Comparison of ENCODE assay signal across 15 cellular contexts in the genomic region with DNA sequence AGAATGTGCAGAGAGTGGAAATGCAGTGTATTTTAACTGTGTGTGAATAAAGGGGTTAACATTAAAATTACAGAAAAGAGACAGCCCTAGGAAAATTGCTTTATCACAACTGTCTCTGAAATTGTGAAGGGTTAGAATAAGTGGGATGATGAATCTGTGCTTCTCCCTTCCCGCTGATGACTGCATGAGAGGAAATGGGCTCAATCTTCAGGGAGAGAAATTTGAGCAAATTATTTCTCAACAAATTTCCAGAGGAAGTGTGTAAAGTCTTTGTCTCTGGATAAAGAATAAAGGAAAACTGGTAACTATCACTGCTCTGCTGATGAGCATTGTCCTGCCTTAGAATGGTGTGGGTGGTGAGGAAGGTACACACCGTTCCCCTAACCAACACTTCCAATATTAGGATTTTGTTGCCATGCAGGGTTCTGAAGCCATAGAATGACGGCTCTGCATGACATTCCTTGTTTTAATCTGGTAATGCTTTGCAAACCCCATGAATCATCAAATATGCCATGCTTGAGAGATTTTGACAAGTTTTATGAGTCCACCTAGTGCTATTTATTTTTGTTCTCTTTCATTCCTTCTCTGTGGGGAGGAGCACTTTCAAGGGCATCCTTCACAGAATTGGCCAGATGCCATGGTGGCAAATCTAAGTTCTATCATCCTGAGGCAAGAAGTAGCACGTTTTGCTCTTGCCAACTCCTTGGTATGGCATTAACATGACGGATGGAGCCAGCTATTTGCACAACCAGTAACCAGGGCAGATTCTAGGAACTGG.
A peak's percentile ranks its signal among the peaks of the same experiment; 100 is the strongest.
DNase-seq lines count a peak whose midpoint lies in the region; ATAC-seq, FAIRE-seq and TF ChIP-seq lines count a peak whose summit lies in the region.
"Had no signal": no experiment of that assay in that cellular context is flagged by ENCODE, and none has a peak within 500 bp of the region (broad histone marks: within the 10 kb centered on the region; RNA-seq: fewer than 3 reads in every experiment).

No MANE protein-coding gene starts in this region.

- 0 out of 3 replicates have a peak overlapping the region, but pooled peaks have one; percentile 21 for H3K4me2 ChIP-seq in A549
- H3K4me2 ChIP-seq: SK-N-SH had no signal

- peak; percentile 19 to 40; a peak in 2 of 6 replicates for ATAC-seq in A549
- no peak for ATAC-seq in GM18861 (IDR thresholded peaks at IDR 0.05; ENCODE audit: unreplicated experiment)
- ATAC-seq: natural killer cell had no signal

- H3K4me1 ChIP-seq in A549: no peaks in the 10 kb centered on the region
- peaks cover 43% of the 10 kb centered on the region for H3K4me1 ChIP-seq in adipocyte (ENCODE audit: control insufficient read depth, insufficient read depth, low read length)
- H3K4me1 ChIP-seq: uterus had no signal

- no peak overlapping the region for H3K27ac ChIP-seq in A549
- H3K27ac ChIP-seq: brain microvascular endothelial cell, uterus had no signal

- H3K27me3 ChIP-seq in adipocyte (replicated peaks; ENCODE audit: control insufficient read depth, insufficient read depth, low read length): no peaks in the 10 kb centered on the region
- H3K27me3 ChIP-seq: brain microvascular endothelial cell, uterus had no signal

- no peak overlapping the region for H3K9ac ChIP-seq in adipocyte (ENCODE audit: low read length)
- H3K9ac ChIP-seq: SK-N-SH had no signal

- H3K27me3 Mint-ChIP-seq in immature natural killer cell (ENCODE audit: low read depth in 3 of 3): peaks cover 0 to 2% (median 2%) of the 10 kb centered on the region in 3 donors

- H3K36me3 Mint-ChIP-seq in immature natural killer cell: no peaks in the 10 kb centered on the region
- H3K36me3 Mint-ChIP-seq: natural killer cell had no signal

- no peaks in the 10 kb centered on the region for H3K36me3 ChIP-seq in adipocyte (ENCODE audit: control insufficient read depth, insufficient read depth, low read length, severe bottlenecking)
- H3K36me3 ChIP-seq: brain microvascular endothelial cell, uterus had no signal

- TF ChIP-seq CTCF in A549 (IDR thresholded peaks at IDR 0.05): no peak

- H3K9me3 ChIP-seq in A549: no peaks in the 10 kb centered on the region
- no peaks in the 10 kb centered on the region for H3K9me3 ChIP-seq in adipocyte (ENCODE audit: control insufficient read depth, low read length)
- H3K9me3 ChIP-seq: SK-N-SH, uterus had no signal

- no peak overlapping the region for H3K4me3 Mint-ChIP-seq in immature natural killer cell
- H3K4me3 Mint-ChIP-seq: natural killer cell had no signal

- no peak for FAIRE-seq in A549 (lab: Jason Lieb, UNC)

- CTCF ChIA-PET in A549 (lab: Yijun Ruan, JAX): no interaction called here

- TF ChIP-seq EP300 in A549 (IDR thresholded peaks at IDR 0.05) (no peak), Ishikawa (IDR thresholded peaks at IDR 0.05; ENCODE audit: borderline replicate concordance) (peak; percentile 91)

- H3K4me3 ChIP-seq in A549 (no peak overlapping the region), adipocyte (ENCODE audit: low read length) (no peak overlapping the region)
- H3K4me3 ChIP-seq: uterus had no signal

- no peaks in the 10 kb centered on the region for H3K9me3 Mint-ChIP-seq in immature natural killer cell
- H3K9me3 Mint-ChIP-seq: natural killer cell had no signal

- TF ChIP-seq RAD21 in A549 (conservative IDR thresholded peaks at IDR 0.05 in 1 of 2, IDR thresholded peaks at IDR 0.05 in 1 of 2): no peak
- TF ChIP-seq RAD21 in Ishikawa (IDR thresholded peaks at IDR 0.05; ENCODE audit: low read depth): no peak; the same call in 1 of the 2 replicates

- DNase-seq in A549 (ENCODE audit: low read depth in 1 of 2, low spot score in 1 of 2) (peak in 1 of 2 experiments; percentile 57), adipocyte (ENCODE audit: low read depth) (peak; percentile 71), glomerular visceral epithelial cell (ENCODE audit: extremely low spot score) (peak; percentile 84), immature natural killer cell (no peak), OCI-M1 (lab: John Stamatoyannopoulos, UW) (no peak), hippocampal formation (lab: John Stamatoyannopoulos, UW) (no peak)
- DNase-seq: activated CD4-positive, CD25-positive, alpha-beta regulatory T cell; activated T-cell treated with anti-CD3 and anti-CD28 coated beads, Interleukin-2, amount 50 U/mL, for 48 hours; brain microvascular endothelial cell; natural killer cell; NCI-H526 treated with DMSO at 0.1 percent for 48 hours; SK-N-SH; uterus had no signal

- H3K4me1 Mint-ChIP-seq in immature natural killer cell: no peaks in the 10 kb centered on the region
- H3K4me1 Mint-ChIP-seq: natural killer cell had no signal

- 18% methylated on average over 5 of the region's 5 CpGs for WGBS in A549 (ENCODE audit: missing lambda C conversion rate)

- H3K27ac Mint-ChIP-seq in immature natural killer cell: no peak overlapping the region
- H3K27ac Mint-ChIP-seq: natural killer cell had no signal

- POLR2A ChIA-PET in A549 (lab: Yijun Ruan, JAX): no interaction called here

- TF ChIP-seq POLR2A in A549 (IDR thresholded peaks at IDR 0.05; ENCODE audit: low read length): no peak

TF ChIP-seq in A549, 52 proteins besides CTCF, POLR2A, EP300 and RAD21:
- TF ChIP-seq HEYL (CRISPR knock-in tag; IDR thresholded peaks at IDR 0.05): no peak
- no peak for TF ChIP-seq TP53 (CRISPR knock-in tag; IDR thresholded peaks at IDR 0.05)
- TF ChIP-seq SREBF2 (IDR thresholded peaks at IDR 0.05): no peak
- TF ChIP-seq ZFP36 (IDR thresholded peaks at IDR 0.05; ENCODE audit: borderline replicate concordance, partially characterized antibody): no peak
- no peak for TF ChIP-seq ZSCAN20 (CRISPR knock-in tag; IDR thresholded peaks at IDR 0.05)
- TF ChIP-seq MAZ (IDR thresholded peaks at IDR 0.05; ENCODE audit: borderline replicate concordance, low read depth, low read length): no peak
- TF ChIP-seq MAFK (IDR thresholded peaks at IDR 0.05; ENCODE audit: partially characterized antibody): peak; percentile 6
TF ChIP-seq in A549: peak in this region for 1.

TF ChIP-seq in Ishikawa, 13 proteins besides CTCF, POLR2A, EP300 and RAD21:
- TF ChIP-seq, protein P1, sequence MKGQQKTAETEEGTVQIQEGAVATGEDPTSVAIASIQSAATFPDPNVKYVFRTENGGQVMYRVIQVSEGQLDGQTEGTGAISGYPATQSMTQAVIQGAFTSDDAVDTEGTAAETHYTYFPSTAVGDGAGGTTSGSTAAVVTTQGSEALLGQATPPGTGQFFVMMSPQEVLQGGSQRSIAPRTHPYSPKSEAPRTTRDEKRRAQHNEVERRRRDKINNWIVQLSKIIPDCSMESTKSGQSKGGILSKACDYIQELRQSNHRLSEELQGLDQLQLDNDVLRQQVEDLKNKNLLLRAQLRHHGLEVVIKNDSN (IDR thresholded peaks at IDR 0.05): no peak
- peak; percentile 84 for TF ChIP-seq TEAD4 (IDR thresholded peaks at IDR 0.05)
- TF ChIP-seq MAX (IDR thresholded peaks at IDR 0.05): peak; percentile 61
- TF ChIP-seq, protein P2, sequence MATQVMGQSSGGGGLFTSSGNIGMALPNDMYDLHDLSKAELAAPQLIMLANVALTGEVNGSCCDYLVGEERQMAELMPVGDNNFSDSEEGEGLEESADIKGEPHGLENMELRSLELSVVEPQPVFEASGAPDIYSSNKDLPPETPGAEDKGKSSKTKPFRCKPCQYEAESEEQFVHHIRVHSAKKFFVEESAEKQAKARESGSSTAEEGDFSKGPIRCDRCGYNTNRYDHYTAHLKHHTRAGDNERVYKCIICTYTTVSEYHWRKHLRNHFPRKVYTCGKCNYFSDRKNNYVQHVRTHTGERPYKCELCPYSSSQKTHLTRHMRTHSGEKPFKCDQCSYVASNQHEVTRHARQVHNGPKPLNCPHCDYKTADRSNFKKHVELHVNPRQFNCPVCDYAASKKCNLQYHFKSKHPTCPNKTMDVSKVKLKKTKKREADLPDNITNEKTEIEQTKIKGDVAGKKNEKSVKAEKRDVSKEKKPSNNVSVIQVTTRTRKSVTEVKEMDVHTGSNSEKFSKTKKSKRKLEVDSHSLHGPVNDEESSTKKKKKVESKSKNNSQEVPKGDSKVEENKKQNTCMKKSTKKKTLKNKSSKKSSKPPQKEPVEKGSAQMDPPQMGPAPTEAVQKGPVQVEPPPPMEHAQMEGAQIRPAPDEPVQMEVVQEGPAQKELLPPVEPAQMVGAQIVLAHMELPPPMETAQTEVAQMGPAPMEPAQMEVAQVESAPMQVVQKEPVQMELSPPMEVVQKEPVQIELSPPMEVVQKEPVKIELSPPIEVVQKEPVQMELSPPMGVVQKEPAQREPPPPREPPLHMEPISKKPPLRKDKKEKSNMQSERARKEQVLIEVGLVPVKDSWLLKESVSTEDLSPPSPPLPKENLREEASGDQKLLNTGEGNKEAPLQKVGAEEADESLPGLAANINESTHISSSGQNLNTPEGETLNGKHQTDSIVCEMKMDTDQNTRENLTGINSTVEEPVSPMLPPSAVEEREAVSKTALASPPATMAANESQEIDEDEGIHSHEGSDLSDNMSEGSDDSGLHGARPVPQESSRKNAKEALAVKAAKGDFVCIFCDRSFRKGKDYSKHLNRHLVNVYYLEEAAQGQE (IDR thresholded peaks at IDR 0.05; ENCODE audit: low read depth): no peak
- TF ChIP-seq FOXM1 (IDR thresholded peaks at IDR 0.05; ENCODE audit: borderline replicate concordance, low read depth): peak; percentile 81
- TF ChIP-seq CREB1 (IDR thresholded peaks at IDR 0.05; ENCODE audit: low read depth): peak; percentile 60
- TF ChIP-seq TAF1 (IDR thresholded peaks at IDR 0.05; ENCODE audit: low read depth): no peak
- peak; percentile 98 for TF ChIP-seq NFIC (IDR thresholded peaks at IDR 0.05)
- TF ChIP-seq EGR1 (IDR thresholded peaks at IDR 0.05): no peak
- peak; percentile 30; the same call in 1 of the 2 replicates for TF ChIP-seq CEBPB (IDR thresholded peaks at IDR 0.05)
- TF ChIP-seq TCF12 (IDR thresholded peaks at IDR 0.05; ENCODE audit: low read depth): peak; percentile 90
- peak; percentile 38; the same call in 1 of the 2 replicates for TF ChIP-seq YY1 (IDR thresholded peaks at IDR 0.05; ENCODE audit: low read depth)
- TF ChIP-seq ZBTB7A (IDR thresholded peaks at IDR 0.05; ENCODE audit: low read depth): no peak

Comparison
In these comparisons a context has a peak if more than half of its experiments do, and no peak if none do; other contexts are left out.
1. DNase-seq: peak in adipocyte (single experiment) and glomerular visceral epithelial cell (single experiment); none in immature natural killer cell (0 of 3), OCI-M1 (single experiment) and hippocampal formation (0 of 2).